22 cellular contexts compared by ENCODE assay signal in the genomic region with DNA sequence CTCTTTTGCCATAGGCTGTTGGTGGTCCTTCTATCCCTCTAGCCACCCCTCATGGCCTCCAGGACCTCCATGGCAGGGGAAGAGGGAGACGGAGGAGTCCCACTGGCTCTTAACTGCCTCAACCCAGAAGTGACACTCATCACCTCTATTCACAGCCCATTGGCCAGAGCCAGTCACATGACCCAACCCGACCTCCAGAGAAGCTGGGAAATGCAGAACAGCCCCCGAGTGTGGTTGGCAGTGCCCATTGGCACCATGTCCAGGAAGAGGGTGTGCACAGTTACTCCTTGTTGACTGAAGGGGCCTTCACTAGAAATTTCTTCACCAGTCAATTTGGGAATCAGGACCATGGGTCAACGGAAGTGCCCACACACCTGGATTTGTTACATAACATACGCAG.
"Had no signal": no experiment of that assay in that cellular context is flagged by ENCODE, and none has a peak within 500 bp of the region (broad histone marks: within the 10 kb centered on the region; RNA-seq: fewer than 3 reads in every experiment).

No MANE protein-coding gene starts in this region.

- H3K4me3 ChIP-seq: SJSA1, SK-N-MC had no signal

- H3K36me3 ChIP-seq: SJSA1 had no signal

- H3K4me1 ChIP-seq: SJSA1 had no signal

- H3K9me3 ChIP-seq: SJSA1 had no signal

- H3K27ac ChIP-seq: KMS-11, SJSA1, SK-N-MC had no signal

- FAIRE-seq: HTR-8/SVneo, RCC 7860 had no signal

- H3K27me3 ChIP-seq: SJSA1 had no signal

- H3K4me2 ChIP-seq: KMS-11 had no signal

- H3K9ac ChIP-seq: KMS-11 had no signal

- DNase-seq: Kasumi-1, MM.1S, NCI-H1092 treated with DMSO at 0.1 percent for 48 hours, NCI-H1436, NCI-H187, NCI-H2029, NCI-H2081 treated with DMSO at 0.1 percent for 48 hours, NCI-H2171, NCI-H226, NCI-H446, NCI-H510A, NCI-H524 treated with DMSO at 0.1 percent for 48 hours, NCI-H69, NCI-H774, Right ventricle myocardium superior, RPMI8226, SIG-M5 had no signal
